ENCODE assay signal across 28 cellular contexts in genomic region chr12:48736456-48736855, GRCh38. TPM values are rescaled to one million over a fixed set of nuclear protein-coding genes. Genes with fewer than 3 reads are reported as not detected.
"Had no signal": no experiment of that assay in that cellular context is flagged by ENCODE, and none has a peak within 500 bp of the region (broad histone marks: within the 10 kb centered on the region; RNA-seq: fewer than 3 reads in every experiment).

No MANE protein-coding gene starts in this region.

- H3K4me3 Mint-ChIP-seq: naive thymus-derived CD8-positive, alpha-beta T cell; natural killer cell treated with Interleukin-12 subunit alpha and Interleukin-12 subunit beta and Interleukin-15 and Interleukin-18, amount 100 ng/mL, for 72 hours; nephron progenitor cell; neural crest cell; stimulated activated memory B cell treated with anti-CD40 and anti-IgM and Interleukin-4, amounts not matched to agents 10 μg/mL and 1 μg/mL and 100 μg/mL, for 72 hours; stimulated activated naive CD8-positive, alpha-beta T cell treated with anti-CD3 and anti-CD28 coated beads, Interleukin-15, amount 100 ng/mL, for 72 hours; type B pancreatic cell had no signal

- H3K9me3 ChIP-seq: neutrophil, pancreas, prostate gland, right lobe of liver, sigmoid colon, suprapubic skin, testis, tibial artery, transverse colon, upper lobe of right lung, uterus had no signal

- H3K4me1 ChIP-seq: pancreas, prostate gland, right lobe of liver, sigmoid colon, suprapubic skin, testis, tibial artery, transverse colon, upper lobe of right lung, uterus had no signal

- H3K36me3 ChIP-seq: neutrophil, pancreas, prostate gland, right lobe of liver, sigmoid colon, suprapubic skin, tibial artery, transverse colon, upper lobe of right lung, uterus had no signal

- DNase-seq: naive thymus-derived CD8-positive, alpha-beta T cell; nephron progenitor cell; nucleus accumbens; pancreas; right cardiac atrium; right lobe of liver; sigmoid colon; small intestine; stimulated activated CD4-positive, alpha-beta T cell treated with anti-CD3 and anti-CD28 coated beads, Interleukin-15, amount 100 ng/mL, for 24 hours; stimulated activated CD4-positive, alpha-beta T cell treated with anti-CD3 and anti-CD28 coated beads, Interleukin-2, amount 100 ng/mL, for 24 hours; stimulated activated CD4-positive, alpha-beta T cell treated with anti-CD3 and anti-CD28 coated beads, Interleukin-2, amount 100 ng/mL, for 48 hours; stimulated activated CD4-positive, alpha-beta T cell treated with anti-CD3 and anti-CD28 coated beads, Interleukin-4, amount 100 ng/mL, for 24 hours; stimulated activated naive CD4-positive, alpha-beta T cell; stimulated activated naive CD8-positive, alpha-beta T cell treated with anti-CD3 and anti-CD28 coated beads, Interleukin-15, amount 100 ng/mL, for 72 hours; stimulated activated naive CD8-positive, alpha-beta T cell treated with anti-CD3 and anti-CD28 coated beads, Interleukin-15, Interleukin-2, amounts not matched to agents 100 U/mL and 50 U/mL, for 24 hours; substantia nigra; testis; tibial artery; transverse colon; upper lobe of right lung; uterus had no signal

- FAIRE-seq: pancreas, small intestine had no signal

- H3K27ac ChIP-seq: neutrophil, pancreas, prostate gland, right lobe of liver, sigmoid colon, suprapubic skin, testis, tibial artery, transverse colon, upper lobe of right lung, uterus had no signal

- ATAC-seq: naive thymus-derived CD8-positive, alpha-beta T cell; natural killer cell treated with Interleukin-12 subunit alpha and Interleukin-12 subunit beta and Interleukin-15 and Interleukin-18, amount 100 ng/mL, for 72 hours; pancreas; right cardiac atrium; right lobe of liver; stimulated activated memory B cell treated with anti-CD40 and anti-IgM and Interleukin-4, amounts not matched to agents 10 μg/mL and 1 μg/mL and 100 μg/mL, for 72 hours; stimulated activated naive CD8-positive, alpha-beta T cell treated with anti-CD3 and anti-CD28 coated beads, Interleukin-15, amount 100 ng/mL, for 72 hours; stimulated activated naive CD8-positive, alpha-beta T cell treated with anti-CD3 and anti-CD28 coated beads, Interleukin-15, Interleukin-2, amounts not matched to agents 100 U/mL and 50 U/mL, for 24 hours; upper lobe of right lung had no signal

- H3K4me1 Mint-ChIP-seq: naive thymus-derived CD8-positive, alpha-beta T cell; nephron progenitor cell; neural crest cell; stimulated activated memory B cell treated with anti-CD40 and anti-IgM and Interleukin-4, amounts not matched to agents 10 μg/mL and 1 μg/mL and 100 μg/mL, for 72 hours; stimulated activated naive CD8-positive, alpha-beta T cell treated with anti-CD3 and anti-CD28 coated beads, Interleukin-15, amount 100 ng/mL, for 72 hours had no signal

- H3K27me3 ChIP-seq: pancreas, right lobe of liver, testis, upper lobe of right lung, uterus had no signal

- H3K27ac Mint-ChIP-seq: natural killer cell treated with Interleukin-12 subunit alpha and Interleukin-12 subunit beta and Interleukin-15 and Interleukin-18, amount 100 ng/mL, for 72 hours; nephron progenitor cell; stimulated activated memory B cell treated with anti-CD40 and anti-IgM and Interleukin-4, amounts not matched to agents 10 μg/mL and 1 μg/mL and 100 μg/mL, for 72 hours; stimulated activated naive CD8-positive, alpha-beta T cell treated with anti-CD3 and anti-CD28 coated beads, Interleukin-15, amount 100 ng/mL, for 72 hours; type B pancreatic cell had no signal

- H3K36me3 Mint-ChIP-seq: naive thymus-derived CD8-positive, alpha-beta T cell; natural killer cell treated with Interleukin-12 subunit alpha and Interleukin-12 subunit beta and Interleukin-15 and Interleukin-18, amount 100 ng/mL, for 72 hours; stimulated activated memory B cell treated with anti-CD40 and anti-IgM and Interleukin-4, amounts not matched to agents 10 μg/mL and 1 μg/mL and 100 μg/mL, for 72 hours; type B pancreatic cell had no signal

- H3K9me3 Mint-ChIP-seq: naive thymus-derived CD8-positive, alpha-beta T cell; natural killer cell treated with Interleukin-12 subunit alpha and Interleukin-12 subunit beta and Interleukin-15 and Interleukin-18, amount 100 ng/mL, for 72 hours; nephron progenitor cell; neural crest cell; stimulated activated memory B cell treated with anti-CD40 and anti-IgM and Interleukin-4, amounts not matched to agents 10 μg/mL and 1 μg/mL and 100 μg/mL, for 72 hours; stimulated activated naive CD8-positive, alpha-beta T cell treated with anti-CD3 and anti-CD28 coated beads, Interleukin-15, amount 100 ng/mL, for 72 hours; type B pancreatic cell had no signal

- H3K4me3 ChIP-seq: pancreas, prostate gland, right lobe of liver, sigmoid colon, suprapubic skin, testis, tibial artery, transverse colon, upper lobe of right lung, uterus had no signal

RNA-seq across cellular contexts. Expression of gene ADCY6, which starts 52.4 kb away (rescaled TPM):
- total RNA-seq: naive thymus-derived CD8-positive, alpha-beta T cell had no signal
- polyA plus RNA-seq: naive thymus-derived CD8-positive, alpha-beta T cell had no signal
